Comparison of ENCODE assay signal across 7 cellular contexts in the genomic region with DNA sequence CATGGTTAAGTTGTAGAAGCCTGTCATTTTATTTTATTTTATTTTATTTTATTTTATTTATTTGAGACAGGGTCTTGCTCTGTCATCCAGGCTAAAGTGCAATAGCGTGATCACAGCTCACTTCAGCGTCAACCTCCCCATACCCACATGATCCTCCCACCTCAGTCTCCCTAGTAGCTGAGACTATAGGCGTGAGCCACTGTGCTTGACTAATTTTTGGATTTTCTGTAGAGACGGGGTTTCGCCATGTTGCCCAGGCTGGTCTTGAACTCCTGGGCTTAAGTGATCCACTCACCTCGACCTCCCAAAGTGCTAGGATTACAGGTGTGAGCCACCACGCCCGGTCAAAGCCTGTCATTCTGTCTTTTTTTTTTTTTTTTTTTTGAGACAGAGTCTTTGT. TPM values are rescaled to one million over a fixed set of nuclear protein-coding genes. Genes with fewer than 3 reads are reported as not detected.
DNase-seq lines count a peak whose midpoint lies in the region; ATAC-seq and TF ChIP-seq lines count a peak whose summit lies in the region.
"Not testable (repeated sequence)": the region's sequence is repeated elsewhere in the genome, so short reads cannot be mapped to it uniquely, and the experiment has no call there.
"Had no signal": no experiment of that assay in that cellular context is flagged by ENCODE, and none has a peak within 500 bp of the region (broad histone marks: within the 10 kb centered on the region; RNA-seq: fewer than 3 reads in every experiment).

No MANE protein-coding gene starts in this region.

- intact Hi-C loops in activated CD8-positive, alpha-beta T cell treated with anti-CD3 and anti-CD28 coated beads for 36 hours (cut with micrococcal nuclease) = not testable (repeated sequence)
- intact Hi-C loops in activated naive CD4-positive, alpha-beta T cell treated with anti-CD3 and anti-CD28 coated beads for 36 hours (cut with micrococcal nuclease) = loop anchor here (1.0 to 2.0 kb wide), 5 partner anchors 8 to 220 kb away; partner anchors contain the start of gene RPLP0

- peak; percentile 37 for ATAC-seq in activated CD8-positive, alpha-beta T cell treated with anti-CD3 and anti-CD28 coated beads for 36 hours
- peak; percentile 31 to 48 for ATAC-seq in activated T-cell treated with anti-CD3 and anti-CD28 coated beads, Interleukin-2, amount 50 U/mL, for 72 hours (replicated peaks in 1 of 2)
- ATAC-seq in stimulated activated naive CD8-positive, alpha-beta T cell treated with anti-CD3 and anti-CD28 coated beads, Interleukin-15, Interleukin-2, amounts not matched to agents 100 U/mL and 50 U/mL, for 24 hours = peak; percentile 35

- H3K27me3 Mint-ChIP-seq in activated CD8-positive, alpha-beta T cell treated with anti-CD3 and anti-CD28 coated beads for 36 hours; activated T-cell treated with anti-CD3 and anti-CD28 coated beads, Interleukin-2, amount 50 U/mL, for 72 hours (ENCODE audit: low read depth); activated naive CD4-positive, alpha-beta T cell treated with anti-CD3 and anti-CD28 coated beads for 36 hours (ENCODE audit: low read depth): not testable (repeated sequence)

- not testable (repeated sequence) for TF ChIP-seq CTCF in activated CD8-positive, alpha-beta T cell treated with anti-CD3 and anti-CD28 coated beads for 36 hours (IDR thresholded peaks at IDR 0.05)

- not testable (repeated sequence) for H3K9me3 Mint-ChIP-seq in activated CD8-positive, alpha-beta T cell treated with anti-CD3 and anti-CD28 coated beads for 36 hours; activated T-cell treated with anti-CD3 and anti-CD28 coated beads, Interleukin-2, amount 50 U/mL, for 72 hours; activated naive CD4-positive, alpha-beta T cell treated with anti-CD3 and anti-CD28 coated beads for 36 hours

- H3K4me1 Mint-ChIP-seq in activated CD8-positive, alpha-beta T cell treated with anti-CD3 and anti-CD28 coated beads for 36 hours (ENCODE audit: low read depth) = peaks cover 17% of the 10 kb centered on the region
- peaks cover 27% of the 10 kb centered on the region for H3K4me1 Mint-ChIP-seq in activated T-cell treated with anti-CD3 and anti-CD28 coated beads, Interleukin-2, amount 50 U/mL, for 72 hours (ENCODE audit: low read depth)
- peaks cover 17% of the 10 kb centered on the region for H3K4me1 Mint-ChIP-seq in activated naive CD4-positive, alpha-beta T cell treated with anti-CD3 and anti-CD28 coated beads for 36 hours (ENCODE audit: low read depth)

- POLR2A ChIA-PET in activated CD8-positive, alpha-beta T cell treated with anti-CD3 and anti-CD28 coated beads for 36 hours (lab: Charles Lee) = interaction anchor here (0.7 to 1.9 kb wide), 9 partner anchors 8 to 107 kb away, joined by 3 to 11 read pairs (median 3); partner anchors contain the start of gene BICDL1

- CTCF ChIA-PET in activated CD8-positive, alpha-beta T cell treated with anti-CD3 and anti-CD28 coated beads for 36 hours (lab: Charles Lee) = interaction anchor here (1.0 to 1.2 kb wide), 3 partner anchors 15 to 142 kb away, joined by 3 to 4 read pairs (median 4); no protein-coding TSS in a partner anchor
- CTCF ChIA-PET in activated naive CD4-positive, alpha-beta T cell treated with anti-CD3 and anti-CD28 coated beads for 36 hours (lab: Charles Lee) = interaction anchor here (0.8 to 1.6 kb wide), 3 partner anchors 8 to 31 kb away, joined by 3 to 5 read pairs (median 5); partner anchors contain the start of gene BICDL1

- not testable (repeated sequence) for H3K4me3 Mint-ChIP-seq in activated CD8-positive, alpha-beta T cell treated with anti-CD3 and anti-CD28 coated beads for 36 hours; activated T-cell treated with anti-CD3 and anti-CD28 coated beads, Interleukin-2, amount 50 U/mL, for 72 hours; activated naive CD4-positive, alpha-beta T cell treated with anti-CD3 and anti-CD28 coated beads for 36 hours

- DNase-seq in activated CD4-positive, alpha-beta T cell treated with anti-CD3 and anti-CD28 coated beads for 48 hours = peak; percentile 34
- DNase-seq in activated CD8-positive, alpha-beta T cell treated with anti-CD3 and anti-CD28 coated beads for 36 hours; activated naive CD4-positive, alpha-beta T cell treated with anti-CD3 and anti-CD28 coated beads for 36 hours; stimulated activated naive CD8-positive, alpha-beta T cell treated with anti-CD3 and anti-CD28 coated beads, Interleukin-15, Interleukin-2, amounts not matched to agents 100 U/mL and 50 U/mL, for 24 hours: not testable (repeated sequence)
- DNase-seq in activated T-cell treated with anti-CD3 and anti-CD28 coated beads, Interleukin-2, amount 50 U/mL, for 72 hours = peak in 1 of 2 donors; percentile 15
- peak; percentile 35 for DNase-seq in stimulated activated CD4-positive, alpha-beta T cell treated with anti-CD3 and anti-CD28 coated beads, Interleukin-1b, Interleukin-23, amount 100 ng/mL, for 48 hours

- not testable (repeated sequence) for H3K36me3 Mint-ChIP-seq in activated CD8-positive, alpha-beta T cell treated with anti-CD3 and anti-CD28 coated beads for 36 hours (ENCODE audit: low read depth); activated T-cell treated with anti-CD3 and anti-CD28 coated beads, Interleukin-2, amount 50 U/mL, for 72 hours (ENCODE audit: insufficient read depth in 2 of 2); activated naive CD4-positive, alpha-beta T cell treated with anti-CD3 and anti-CD28 coated beads for 36 hours (ENCODE audit: low read depth)

- not testable (repeated sequence) for H3K27ac Mint-ChIP-seq in activated CD8-positive, alpha-beta T cell treated with anti-CD3 and anti-CD28 coated beads for 36 hours; activated T-cell treated with anti-CD3 and anti-CD28 coated beads, Interleukin-2, amount 50 U/mL, for 72 hours
- H3K27ac Mint-ChIP-seq in activated naive CD4-positive, alpha-beta T cell treated with anti-CD3 and anti-CD28 coated beads for 36 hours = peak overlapping the region; percentile 8

RNA-seq across cellular contexts. Expression of gene BICDL1, which starts 8.3 kb away (rescaled TPM):
- total RNA-seq in activated CD8-positive, alpha-beta T cell treated with anti-CD3 and anti-CD28 coated beads for 36 hours = 100 to 1,000 TPM; 103 to 107 TPM
- total RNA-seq in activated T-cell treated with anti-CD3 and anti-CD28 coated beads, Interleukin-2, amount 50 U/mL, for 72 hours = 100 to 1,000 TPM; 154 to 180 TPM
- total RNA-seq in activated naive CD4-positive, alpha-beta T cell treated with anti-CD3 and anti-CD28 coated beads for 36 hours = 100 to 1,000 TPM; 128 to 133 TPM
- total RNA-seq: GM23248 had no signal
